ENCODE assay signal across 36 cellular contexts in the genomic region with DNA sequence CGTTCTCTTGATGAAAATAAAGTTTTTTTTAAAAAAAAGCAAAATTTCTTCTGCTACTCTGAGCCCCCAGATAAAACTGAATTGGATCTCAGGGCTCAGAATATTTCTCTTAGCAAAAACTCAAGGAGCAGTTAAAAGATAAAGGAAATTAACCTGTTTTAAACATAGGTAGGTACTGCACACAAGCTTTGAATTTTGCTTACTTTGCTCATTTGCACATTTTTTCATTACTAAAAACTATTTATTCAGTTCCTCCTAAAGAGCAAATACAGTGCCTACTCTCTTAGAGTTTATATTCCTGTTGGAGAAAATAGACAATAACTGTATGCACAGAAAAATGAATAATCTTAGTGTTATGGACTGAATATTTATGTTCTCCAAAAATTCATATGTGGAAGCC.
"Had no signal": no experiment of that assay in that cellular context is flagged by ENCODE, and none has a peak within 500 bp of the region (broad histone marks: within the 10 kb centered on the region; RNA-seq: fewer than 3 reads in every experiment).

No MANE protein-coding gene starts in this region.

- H3K27me3 ChIP-seq: MG63 had no signal

- DNase-seq: Karpas-422, Kasumi-1, MG63, MM.1S, MV-4-11, NCI-H1048, NCI-H1092, NCI-H1092 treated with DMSO at 0.1 percent for 48 hours, NCI-H1105, NCI-H1105 treated with DMSO at 0.1 percent for 48 hours, NCI-H1417, NCI-H1417 treated with DMSO at 0.1 percent for 48 hours, NCI-H1436, NCI-H1436 treated with DMSO at 0.1 percent for 48 hours, NCI-H146, NCI-H1694, NCI-H1694 treated with DMSO at 0.1 percent for 48 hours, NCI-H187, NCI-H187 treated with DMSO at 0.1 percent for 48 hours, NCI-H1930, NCI-H2029, NCI-H2029 treated with DMSO at 0.1 percent for 48 hours, NCI-H2081, NCI-H2081 treated with DMSO at 0.1 percent for 48 hours, NCI-H2107, NCI-H2171, NCI-H2171 treated with DMSO at 0.1 percent for 48 hours, NCI-H2227 treated with DMSO at 0.1 percent for 48 hours, NCI-H226, NCI-H345, NCI-H446, NCI-H446 treated with DMSO at 0.1 percent for 48 hours, NCI-H510A, NCI-H510A treated with DMSO at 0.1 percent for 48 hours, NCI-H524, NCI-H524 treated with DMSO at 0.1 percent for 48 hours had no signal

- H3K4me3 ChIP-seq: MG63 had no signal

- H3K9me3 ChIP-seq: MG63 had no signal

- H3K36me3 ChIP-seq: MG63 had no signal
